ENCODE assay signal across 12 cellular contexts in the genomic region with DNA sequence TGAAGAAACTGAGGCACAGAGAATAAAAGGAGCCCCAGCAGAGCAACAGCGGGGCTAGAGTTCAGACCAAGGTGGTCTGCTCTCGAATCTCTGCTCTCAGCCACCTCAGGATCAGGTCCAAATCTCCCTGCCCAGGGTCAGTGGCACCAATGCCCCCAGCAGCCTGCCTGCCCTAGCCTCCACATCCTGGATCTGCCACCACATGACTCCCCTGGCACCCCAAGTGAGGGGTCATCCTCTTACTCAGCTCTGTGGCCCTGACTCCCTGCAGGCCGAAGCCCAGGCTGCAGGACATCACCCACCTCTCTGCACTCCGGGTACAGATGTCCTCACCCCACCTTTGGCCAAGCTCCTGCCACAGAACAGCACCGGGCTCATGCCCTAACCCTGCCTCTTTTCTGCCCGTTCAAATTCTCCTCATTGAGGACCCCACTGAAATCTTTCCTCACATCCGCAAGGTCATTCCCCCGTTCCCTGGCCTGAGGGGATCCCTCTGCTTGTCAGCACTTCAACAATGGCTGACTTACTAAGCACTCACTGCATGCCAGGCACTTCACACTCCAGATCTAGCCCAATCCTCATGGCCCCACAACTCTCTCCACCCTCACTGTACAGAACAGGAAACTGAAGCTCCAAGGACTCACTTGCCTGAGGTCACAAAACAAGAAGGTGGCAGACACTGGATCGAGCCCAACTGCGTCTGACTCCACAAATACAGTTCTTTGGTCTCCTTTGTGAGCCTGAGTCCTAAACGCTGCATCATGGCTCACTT. TPM values are rescaled to one million over a fixed set of nuclear protein-coding genes. Genes with fewer than 3 reads are reported as not detected.
DNase-seq lines count a peak whose midpoint lies in the region; ATAC-seq and TF ChIP-seq lines count a peak whose summit lies in the region.
"Had no signal": no experiment of that assay in that cellular context is flagged by ENCODE, and none has a peak within 500 bp of the region (broad histone marks: within the 10 kb centered on the region; RNA-seq: fewer than 3 reads in every experiment).

No MANE protein-coding gene starts in this region.

- H3K36me3 ChIP-seq in OCI-LY7 (ENCODE audit: insufficient read depth, low read length) (peaks cover 75% of the 10 kb centered on the region), upper lobe of left lung (peaks cover 53 to 79% (median 66%) of the 10 kb centered on the region in 4 donors)
- H3K36me3 ChIP-seq in naive thymus-derived CD4-positive, alpha-beta T cell (ENCODE audit: control insufficient read depth in 2 of 3, insufficient read depth in 3 of 3, low read length in 3 of 3), result peaks cover 19 to 69% (median 21%) of the 10 kb centered on the region in 3 experiments

- peaks cover 41% of the 10 kb centered on the region for H3K4me1 Mint-ChIP-seq in brain
- H3K4me1 Mint-ChIP-seq in naive thymus-derived CD4-positive, alpha-beta T cell, result peaks cover 34 to 45% (median 38%) of the 10 kb centered on the region in 7 donors

- H2AFZ ChIP-seq in OCI-LY7 (ENCODE audit: low read length), result no peak overlapping the region

- CTCF ChIA-PET in OCI-LY7 (lab: Charles Lee; ENCODE audit: unreplicated experiment), result no interaction called here
- CTCF ChIA-PET in naive thymus-derived CD4-positive, alpha-beta T cell (lab: Charles Lee), result interaction anchor here (0.5 kb wide), 1 partner anchor 503 kb away, joined by 3 read pairs; no protein-coding TSS in a partner anchor

- no peaks in the 10 kb centered on the region for H3K27me3 ChIP-seq in naive thymus-derived CD4-positive, alpha-beta T cell (ENCODE audit: control insufficient read depth in 2 of 2, insufficient read depth in 2 of 2, low read length in 2 of 2)
- H3K27me3 ChIP-seq in upper lobe of left lung, result no peaks in the 10 kb centered on the region

- WGBS in upper lobe of left lung, 2 donors, result 83 to 89% methylated on average over 11 of the region's 11 CpGs

- H3K27me3 Mint-ChIP-seq in brain, result peaks cover 5% of the 10 kb centered on the region
- peaks cover 0 to 2% (median 1%) of the 10 kb centered on the region in 5 donors for H3K27me3 Mint-ChIP-seq in naive thymus-derived CD4-positive, alpha-beta T cell

- BruUV-seq in OCI-LY7 (replicated peaks; lab: Mats Ljungman, UMichigan), result no TSS peak

- H3K4me1 ChIP-seq in OCI-LY7 (ENCODE audit: insufficient read depth, low read length, poor library complexity, severe bottlenecking) (peaks cover 44% of the 10 kb centered on the region), upper lobe of left lung (peaks cover 26 to 43% (median 40%) of the 10 kb centered on the region in 4 donors)
- H3K4me1 ChIP-seq in naive thymus-derived CD4-positive, alpha-beta T cell (ENCODE audit: control insufficient read depth in 2 of 2, insufficient read depth in 2 of 2, low read length in 2 of 2), result peaks cover 12 to 24% of the 10 kb centered on the region in 2 donors

- no peaks in the 10 kb centered on the region for H3K9me2 ChIP-seq in OCI-LY7 (ENCODE audit: insufficient read depth, low read length)

- no peaks in the 10 kb centered on the region for H3K9me3 ChIP-seq in OCI-LY7 (ENCODE audit: low read length)
- H3K9me3 ChIP-seq in naive thymus-derived CD4-positive, alpha-beta T cell (ENCODE audit: control insufficient read depth in 2 of 3, low read length in 3 of 3), result no peaks in the 10 kb centered on the region
- H3K9me3 ChIP-seq in upper lobe of left lung, result no peaks in the 10 kb centered on the region

- H3K9me3 Mint-ChIP-seq in brain, result no peaks in the 10 kb centered on the region
- H3K9me3 Mint-ChIP-seq in naive thymus-derived CD4-positive, alpha-beta T cell, result no peaks in the 10 kb centered on the region

- TF ChIP-seq POLR2A in upper lobe of left lung (IDR thresholded peaks at IDR 0.05), result no peak

- TF ChIP-seq EP300 in upper lobe of left lung (IDR thresholded peaks at IDR 0.05), result no peak

- DNase-seq in EH (ENCODE audit: low read depth) (peak; percentile 18), OCI-LY7 (ENCODE audit: low spot score) (no peak), upper lobe of left lung (no peak), GF-D8 (lab: John Stamatoyannopoulos, UW) (no peak), SKM-1 (lab: John Stamatoyannopoulos, UW; ENCODE audit: unreplicated experiment) (no peak)
- no peak for DNase-seq in naive thymus-derived CD4-positive, alpha-beta T cell
- DNase-seq: DMS 273 treated with DMSO at 0.1 percent for 48 hours; NCI-H1092; NCI-H510A treated with DMSO at 0.1 percent for 48 hours; stimulated activated naive CD4-positive, alpha-beta T cell had no signal

- peak overlapping the region; percentile 19; the same call in 1 of the 2 replicates for H3K4me2 ChIP-seq in OCI-LY7 (ENCODE audit: low read length)

- H4K20me1 ChIP-seq in OCI-LY7 (ENCODE audit: insufficient read depth, low read length), result 0 out of 2 replicates have a peak, but pooled peaks cover 8% of the 10 kb centered on the region

- peak overlapping the region in 4 of 5 experiments; percentile 36 to 72 (median 48) for H3K27ac Mint-ChIP-seq in brain
- peak overlapping the region in 8 of 9 donors; percentile 7 to 81 (median 68) for H3K27ac Mint-ChIP-seq in naive thymus-derived CD4-positive, alpha-beta T cell

- ATAC-seq in naive thymus-derived CD4-positive, alpha-beta T cell, result no peak
- ATAC-seq in upper lobe of left lung (ENCODE audit: low FRiP score in 2 of 2) (no peak), HG03354 (IDR thresholded peaks at IDR 0.05; ENCODE audit: poor library complexity, severe bottlenecking, unreplicated experiment) (no peak)

- H3K4me3 ChIP-seq in OCI-LY7 (ENCODE audit: low read depth, low read length, poor library complexity, severe bottlenecking) (no peak overlapping the region), upper lobe of left lung (no peak overlapping the region)
- no peak overlapping the region for H3K4me3 ChIP-seq in naive thymus-derived CD4-positive, alpha-beta T cell (ENCODE audit: low read length)

- POLR2A ChIA-PET in OCI-LY7 (lab: Charles Lee), result no interaction called here
- POLR2A ChIA-PET in naive thymus-derived CD4-positive, alpha-beta T cell (lab: Charles Lee), result interaction anchor here (0.7 to 1.6 kb wide), 4 partner anchors 14 to 1583 kb away, joined by 3 to 4 read pairs (median 4); partner anchors contain the start of gene SNX1

- peaks cover 53% of the 10 kb centered on the region for H3K36me3 Mint-ChIP-seq in brain
- peaks cover 13 to 39% (median 30%) of the 10 kb centered on the region in 5 donors for H3K36me3 Mint-ChIP-seq in naive thymus-derived CD4-positive, alpha-beta T cell

- intact Hi-C loops in OCI-LY7 (cut with micrococcal nuclease; ENCODE audit: unreplicated experiment), result no loop called here
- intact Hi-C loops in naive thymus-derived CD4-positive, alpha-beta T cell (cut with micrococcal nuclease), result loop anchor here in 1 of 2 donors (10.0 kb wide), 1 partner anchor 554 kb away; no protein-coding TSS in a partner anchor

- TF ChIP-seq CTCF in OCI-LY7 (conservative IDR thresholded peaks at IDR 0.05; ENCODE audit: low read length) (no peak), brain (conservative IDR thresholded peaks at IDR 0.05) (no peak), upper lobe of left lung (IDR thresholded peaks at IDR 0.05) (no peak)

- peaks cover 46% of the 10 kb centered on the region for H3K79me2 ChIP-seq in OCI-LY7 (ENCODE audit: insufficient read depth, low read depth, low read length)

- peak overlapping the region in 2 of 5 experiments; percentile 1 to 11 for H3K4me3 Mint-ChIP-seq in brain
- H3K4me3 Mint-ChIP-seq in naive thymus-derived CD4-positive, alpha-beta T cell, result peak overlapping the region in 3 of 10 donors; percentile 12 to 57 (median 52)

- no peak overlapping the region for H3K27ac ChIP-seq in OCI-LY7 (ENCODE audit: low read depth, low read length, poor library complexity, severe bottlenecking)
- H3K27ac ChIP-seq in naive thymus-derived CD4-positive, alpha-beta T cell (ENCODE audit: low read depth, low read length), result no peak overlapping the region
- H3K27ac ChIP-seq in upper lobe of left lung, result peak overlapping the region in 1 of 4 donors; percentile 39

RNA-seq across cellular contexts. Expression of gene PPIB, which starts 4.3 kb away (rescaled TPM):
- total RNA-seq in OCI-LY7 (2014; rRNA removed; shearing (Covaris generic)), result 243 and 263 TPM in 2 replicates
- 248 and 307 TPM in 2 replicates for total RNA-seq in OCI-LY7 (2022)
- 332 TPM for polyA plus RNA-seq in brain (ENCODE audit: insufficient read depth, low read depth, low replicate concordance)
- 100 to 1,000 TPM; 160 to 530 (median 184) TPM for total RNA-seq in naive thymus-derived CD4-positive, alpha-beta T cell
- 100 to 1,000 TPM; 476 to 557 TPM for polyA plus RNA-seq in naive thymus-derived CD4-positive, alpha-beta T cell
- 100 to 1,000 TPM in 5 of 6 donors, 10 to 100 TPM in 1; 87.0 to 497 (median 286) TPM for total RNA-seq in upper lobe of left lung

RNA-seq across cellular contexts. Expression of gene SNX22, which starts 7.0 kb away (rescaled TPM):
- 63.1 and 65.7 TPM in 2 replicates for total RNA-seq in OCI-LY7 (2014; rRNA removed; shearing (Covaris generic))
- 61.6 and 68.8 TPM in 2 replicates for total RNA-seq in OCI-LY7 (2022)
- polyA plus RNA-seq in brain (ENCODE audit: insufficient read depth, low read depth, low replicate concordance), result 13.4 TPM
- 1 to 10 TPM in 3 of 5 experiments, under 1 TPM in 2; 0.19 to 1.6 (median 1.2) TPM for total RNA-seq in naive thymus-derived CD4-positive, alpha-beta T cell
- polyA plus RNA-seq in naive thymus-derived CD4-positive, alpha-beta T cell, result under 1 TPM; 0.87 to 0.93 TPM
- total RNA-seq in upper lobe of left lung, result 10 to 100 TPM in 5 of 6 donors, 1 to 10 TPM in 1; 9.6 to 44.0 (median 24.8) TPM

Comparison
In these comparisons a context has a peak if more than half of its experiments do, and no peak if none do; other contexts are left out.
1. RNA of gene SNX22, which starts 7.0 kb away (total RNA-seq): 61.6 to 68.8 TPM in OCI-LY7 and 9.6 to 44.0 TPM in upper lobe of left lung; 0.19 to 1.6 TPM in naive thymus-derived CD4-positive, alpha-beta T cell; every median in the first group is over 4 times any median in the second.